In the genomic region with DNA sequence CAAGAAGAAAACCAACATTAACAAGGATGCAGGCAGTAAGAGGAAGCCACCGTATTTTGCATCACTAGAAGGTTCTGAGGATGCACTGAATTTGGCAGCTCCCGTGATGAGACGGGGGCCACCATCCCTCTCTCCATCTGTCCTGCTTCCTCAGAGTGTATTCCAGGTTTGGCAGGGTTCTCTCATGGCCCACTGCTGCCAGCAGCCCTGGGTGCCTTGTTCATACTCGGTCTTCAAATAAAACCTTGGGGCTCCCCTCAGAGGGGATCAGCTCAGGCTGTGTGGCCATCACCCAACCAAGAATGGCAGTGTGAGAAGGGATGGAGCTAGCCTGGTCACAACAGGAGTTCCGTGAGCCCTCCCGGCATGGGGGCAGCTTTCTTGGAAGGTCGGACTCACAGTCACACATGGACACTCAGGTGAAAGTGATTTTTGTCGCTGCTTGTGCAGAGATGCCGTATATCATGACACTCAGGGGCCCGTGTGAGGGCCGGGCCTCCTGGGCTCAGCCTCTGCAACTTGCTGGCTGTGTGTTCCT, we compare ENCODE assay signal across 15 cellular contexts. TPM values are rescaled to one million over a fixed set of nuclear protein-coding genes. Genes with fewer than 3 reads are reported as not detected.
DNase-seq lines count a peak whose midpoint lies in the region; ATAC-seq and TF ChIP-seq lines count a peak whose summit lies in the region.
"Had no signal": no experiment of that assay in that cellular context is flagged by ENCODE, and none has a peak within 500 bp of the region (broad histone marks: within the 10 kb centered on the region; RNA-seq: fewer than 3 reads in every experiment).

No MANE protein-coding gene starts in this region.

- no peak overlapping the region for H3K4me3 Mint-ChIP-seq in osteocyte (ENCODE audit: unreplicated experiment)
- H3K4me3 Mint-ChIP-seq: CD14-positive monocyte; CD8-positive, alpha-beta T cell had no signal

- no peak for ATAC-seq in activated CD4-positive, CD25-positive, alpha-beta regulatory T cell treated with anti-CD3 and anti-CD28 coated beads, Interleukin-2, amount 50 U/mL, for 24 hours
- no peak for ATAC-seq in stimulated activated naive CD8-positive, alpha-beta T cell treated with anti-CD3 and anti-CD28 coated beads, Interleukin-15, Interleukin-2, amounts not matched to agents 100 U/mL and 50 U/mL, for 24 hours
- ATAC-seq in GM19467 (IDR thresholded peaks at IDR 0.05; ENCODE audit: unreplicated experiment) = no peak
- ATAC-seq: CD8-positive, alpha-beta T cell; HepG2 had no signal

- peaks cover 15% of the 10 kb centered on the region for H3K4me1 Mint-ChIP-seq in osteocyte (ENCODE audit: unreplicated experiment)

- no peak overlapping the region for H3K27ac Mint-ChIP-seq in osteocyte (ENCODE audit: unreplicated experiment)
- H3K27ac Mint-ChIP-seq: CD8-positive, alpha-beta T cell had no signal

- H3K36me3 ChIP-seq in testis (ENCODE audit: low read depth, missing control alignments) = no peaks in the 10 kb centered on the region

- peak; percentile 17 for DNase-seq in activated CD4-positive, CD25-positive, alpha-beta regulatory T cell treated with anti-CD3 and anti-CD28 coated beads, Interleukin-2, amount 50 U/mL, for 72 hours
- DNase-seq in coronary artery (ENCODE audit: low spot score) = peak; percentile 65
- peak; percentile 69 for DNase-seq in osteocyte (ENCODE audit: extremely low spot score, unreplicated experiment)
- DNase-seq in testis = peak; percentile 5
- no peak for DNase-seq in amygdala (lab: John Stamatoyannopoulos, UW)
- DNase-seq in stimulated activated naive CD8-positive, alpha-beta T cell treated with anti-CD3 and anti-CD28 coated beads, Interleukin-15, Interleukin-2, amounts not matched to agents 100 U/mL and 50 U/mL, for 24 hours = no peak
- DNase-seq: CD8-positive, alpha-beta T cell; COR-L47; GF-D8 had no signal

- WGBS in testis, 2 donors = 90 to 92% methylated on average over 9 to 11 of the region's 11 CpGs

- no peak overlapping the region for H3K27ac ChIP-seq in coronary artery
- H3K27ac ChIP-seq in testis = no peak overlapping the region
- H3K27ac ChIP-seq: 22Rv1 had no signal

- no peaks in the 10 kb centered on the region for H3K27me3 ChIP-seq in testis

- peaks cover 10% of the 10 kb centered on the region for H3K9me3 Mint-ChIP-seq in osteocyte (ENCODE audit: unreplicated experiment)

- intact Hi-C loops in testis (cut with DNase I; ENCODE audit: low total_unique reads) = no loop called here

- no peaks in the 10 kb centered on the region for H3K9me3 ChIP-seq in testis

- peaks cover 3% of the 10 kb centered on the region for H3K36me3 Mint-ChIP-seq in osteocyte (ENCODE audit: unreplicated experiment)

- no peak overlapping the region for H3K4me3 ChIP-seq in coronary artery
- H3K4me3 ChIP-seq in testis = no peak overlapping the region

- no peak for TF ChIP-seq POLR2A in testis (IDR thresholded peaks at IDR 0.05)

- TF ChIP-seq CTCF in coronary artery (IDR thresholded peaks at IDR 0.05) (no peak), osteocyte (IDR thresholded peaks at IDR 0.05) (no peak), testis (IDR thresholded peaks at IDR 0.05) (no peak)

- H3K4me1 ChIP-seq in testis = peaks cover 6% of the 10 kb centered on the region

- H3K27me3 Mint-ChIP-seq in osteocyte (ENCODE audit: unreplicated experiment) = peaks cover 7% of the 10 kb centered on the region

RNA-seq across cellular contexts. Expression of a gene that starts 12.8 kb away (rescaled TPM):
- 13.8 and 18.6 TPM in 2 replicates for total RNA-seq in osteocyte
- total RNA-seq in testis = 10 to 100 TPM; 15.4 to 20.3 TPM
- polyA plus RNA-seq in testis (ENCODE audit: insufficient read depth, low read depth, low replicate concordance) = 16.7 TPM
- total RNA-seq: A673 had no signal

Comparison
In these comparisons a context has a peak if more than half of its experiments do, and no peak if none do; other contexts are left out.
1. DNase-seq: peak in activated CD4-positive, CD25-positive, alpha-beta regulatory T cell treated with anti-CD3 and anti-CD28 coated beads, Interleukin-2, amount 50 U/mL, for 72 hours (single experiment), coronary artery (single experiment), osteocyte (single experiment) and testis (single experiment); none in amygdala (0 of 56) and stimulated activated naive CD8-positive, alpha-beta T cell treated with anti-CD3 and anti-CD28 coated beads, Interleukin-15, Interleukin-2, amounts not matched to agents 100 U/mL and 50 U/mL, for 24 hours (single experiment).